Comparison of ENCODE assay signal across 39 cellular contexts in genomic region chr7:92982928-92983327, GRCh38.
"Had no signal": no experiment of that assay in that cellular context is flagged by ENCODE, and none has a peak within 500 bp of the region (broad histone marks: within the 10 kb centered on the region; RNA-seq: fewer than 3 reads in every experiment).

No MANE protein-coding gene starts in this region.

- H3K9me3 ChIP-seq: adrenal gland, body of pancreas had no signal

- DNase-seq: activated effector memory CD4-positive, alpha-beta T cell treated with anti-CD3 and anti-CD28 coated beads, Interleukin-2, amount 50 U/mL, for 16 hours; activated effector memory CD4-positive, alpha-beta T cell treated with Interleukin-2 at 50 U/mL for 16 hours; activated gamma-delta T cell; activated gamma-delta T cell treated with Interleukin-2 at 50 U/mL for 16 hours; activated naive CD4-positive, alpha-beta T cell treated with anti-CD3 and anti-CD28 coated beads for 36 hours; activated naive CD4-positive, alpha-beta T cell treated with anti-CD3 and anti-CD28 coated beads, Interleukin-2, amount 10 ng/mL, durations not matched to agents 7 days and 5 days; activated naive CD4-positive, alpha-beta T cell treated with anti-CD3 and anti-CD28 coated beads, Interleukin-2, amount 50 U/mL, for 16 hours; activated naive CD4-positive, alpha-beta T cell treated with Interleukin-2 at 50 U/mL for 16 hours; activated naive CD8-positive, alpha-beta T cell treated with anti-CD3 and anti-CD28 coated beads for 36 hours; activated naive CD8-positive, alpha-beta T cell treated with anti-CD3 and anti-CD28 coated beads, Interleukin-2, amount 10 ng/mL, durations not matched to agents 7 days and 5 days; activated naive CD8-positive, alpha-beta T cell treated with anti-CD3 and anti-CD28 coated beads, Interleukin-2, amount 50 U/mL, for 24 hours; activated T-cell treated with anti-CD3 and anti-CD28 coated beads, Interleukin-2, amount 50 U/mL, for 24 hours; activated T-cell treated with anti-CD3 and anti-CD28 coated beads, Interleukin-2, amount 50 U/mL, for 4 hours; activated T-cell treated with anti-CD3 and anti-CD28 coated beads, Interleukin-2, amount 50 U/mL, for 48 hours; activated T-cell treated with anti-CD3 and anti-CD28 coated beads, Interleukin-2, amount 50 U/mL, for 72 hours; adrenal gland; amniotic stem cell; amygdala; anterior cingulate cortex; aorta; body of pancreas; brain microvascular endothelial cell; caudate nucleus; central memory CD4-positive, alpha-beta T cell; cerebellar nuclear complex had no signal

- H3K27ac ChIP-seq: adrenal gland, ascending aorta, body of pancreas, brain microvascular endothelial cell, breast epithelium, cardiac muscle cell had no signal

- FAIRE-seq: astrocyte, bronchial epithelial cell, colon had no signal

- H3K36me3 ChIP-seq: adrenal gland, ascending aorta, brain microvascular endothelial cell, breast epithelium, cardiac muscle cell had no signal

- ATAC-seq: activated naive CD4-positive, alpha-beta T cell treated with anti-CD3 and anti-CD28 coated beads, Interleukin-2, amount 50 U/mL, for 72 hours; activated naive CD8-positive, alpha-beta T cell treated with anti-CD3 and anti-CD28 coated beads, Interleukin-2, amount 50 U/mL, for 24 hours; activated T-cell treated with anti-CD3 and anti-CD28 coated beads, Interleukin-2, amount 50 U/mL, for 4 hours; activated T-cell treated with anti-CD3 and anti-CD28 coated beads, Interleukin-2, amount 50 U/mL, for 72 hours; activated T-helper 17 cell treated with anti-CD3 and anti-CD28 coated beads, Interleukin-2, amount 50 U/mL, for 72 hours; body of pancreas had no signal

- H3K27me3 Mint-ChIP-seq: activated naive CD8-positive, alpha-beta T cell; activated naive CD8-positive, alpha-beta T cell treated with anti-CD3 and anti-CD28 coated beads, Interleukin-2, amount 50 U/mL, for 24 hours; brain; central memory CD8-positive, alpha-beta T cell had no signal

- H3K4me1 ChIP-seq: adrenal gland, ascending aorta, body of pancreas, breast epithelium had no signal

- H3K4me1 Mint-ChIP-seq: activated naive CD4-positive, alpha-beta T cell treated with anti-CD3 and anti-CD28 coated beads, Interleukin-2, amount 10 ng/mL, durations not matched to agents 7 days and 5 days; activated naive CD4-positive, alpha-beta T cell treated with anti-CD3 and anti-CD28 coated beads, Interleukin-2, amount 50 U/mL, for 24 hours; activated naive CD8-positive, alpha-beta T cell treated with anti-CD3 and anti-CD28 coated beads for 36 hours; activated naive CD8-positive, alpha-beta T cell treated with anti-CD3 and anti-CD28 coated beads, Interleukin-2, amount 10 ng/mL, durations not matched to agents 7 days and 5 days; activated naive CD8-positive, alpha-beta T cell treated with anti-CD3 and anti-CD28 coated beads, Interleukin-2, amount 50 U/mL, for 24 hours; activated T-helper 17 cell treated with anti-CD3 and anti-CD28 coated beads, Interleukin-2, amount 50 U/mL, for 72 hours; central memory CD8-positive, alpha-beta T cell had no signal

- H3K27me3 ChIP-seq: adrenal gland, ascending aorta, body of pancreas, brain microvascular endothelial cell, breast epithelium, cardiac muscle cell had no signal

- H3K36me3 Mint-ChIP-seq: activated naive CD4-positive, alpha-beta T cell treated with anti-CD3 and anti-CD28 coated beads, Interleukin-2, amount 10 ng/mL, durations not matched to agents 7 days and 5 days; brain had no signal

- H3K27ac Mint-ChIP-seq: activated naive CD4-positive, alpha-beta T cell treated with anti-CD3 and anti-CD28 coated beads for 36 hours; activated naive CD4-positive, alpha-beta T cell treated with anti-CD3 and anti-CD28 coated beads, Interleukin-2, amount 10 ng/mL, durations not matched to agents 7 days and 5 days; activated naive CD4-positive, alpha-beta T cell treated with anti-CD3 and anti-CD28 coated beads, Interleukin-2, amount 50 U/mL, for 24 hours; activated naive CD4-positive, alpha-beta T cell treated with anti-CD3 and anti-CD28 coated beads, Interleukin-2, amount 50 U/mL, for 72 hours; activated naive CD8-positive, alpha-beta T cell; activated naive CD8-positive, alpha-beta T cell treated with anti-CD3 and anti-CD28 coated beads for 36 hours; activated naive CD8-positive, alpha-beta T cell treated with anti-CD3 and anti-CD28 coated beads, Interleukin-2, amount 10 ng/mL, durations not matched to agents 7 days and 5 days; activated naive CD8-positive, alpha-beta T cell treated with anti-CD3 and anti-CD28 coated beads, Interleukin-2, amount 50 U/mL, for 24 hours; activated T-cell treated with anti-CD3 and anti-CD28 coated beads, Interleukin-2, amount 50 U/mL, for 24 hours; activated T-cell treated with anti-CD3 and anti-CD28 coated beads, Interleukin-2, amount 50 U/mL, for 72 hours; activated T-helper 1 cell treated with anti-CD3 and anti-CD28 coated beads, Interleukin-12 subunit alpha, Interleukin-12 subunit beta, Interleukin-2, Interleukin-4 antibody, amounts not matched to agents 30 ng/mL and 10 ng/mL and 1 ng/mL, durations not matched to agents 14 hours and 24 hours and 36 hours; activated T-helper 17 cell treated with anti-CD3 and anti-CD28 coated beads, Interleukin-2, amount 50 U/mL, for 72 hours; activated T-helper 2 cell treated with anti-CD3 and anti-CD28 coated beads, Interferon-gamma antibody, Interleukin-2, Interleukin-4, amounts not matched to agents 10 μg/mL and 5 μg/mL and 100 μg/mL, durations not matched to agents 14 hours and 24 hours and 36 hours; brain had no signal

- H3K4me3 ChIP-seq: adrenal gland, ascending aorta, body of pancreas, breast epithelium, cardiac muscle cell had no signal

- H3K4me3 Mint-ChIP-seq: activated naive CD4-positive, alpha-beta T cell treated with anti-CD3 and anti-CD28 coated beads for 36 hours; activated naive CD4-positive, alpha-beta T cell treated with anti-CD3 and anti-CD28 coated beads, Interleukin-2, amount 10 ng/mL, durations not matched to agents 7 days and 5 days; activated naive CD4-positive, alpha-beta T cell treated with anti-CD3 and anti-CD28 coated beads, Interleukin-2, amount 50 U/mL, for 24 hours; activated naive CD8-positive, alpha-beta T cell; activated naive CD8-positive, alpha-beta T cell treated with anti-CD3 and anti-CD28 coated beads for 36 hours; activated naive CD8-positive, alpha-beta T cell treated with anti-CD3 and anti-CD28 coated beads, Interleukin-2, amount 10 ng/mL, durations not matched to agents 7 days and 5 days; activated naive CD8-positive, alpha-beta T cell treated with anti-CD3 and anti-CD28 coated beads, Interleukin-2, amount 50 U/mL, for 24 hours; activated T-cell treated with anti-CD3 and anti-CD28 coated beads, Interleukin-2, amount 50 U/mL, for 24 hours; activated T-cell treated with anti-CD3 and anti-CD28 coated beads, Interleukin-2, amount 50 U/mL, for 4 hours; activated T-cell treated with anti-CD3 and anti-CD28 coated beads, Interleukin-2, amount 50 U/mL, for 72 hours; activated T-helper 1 cell treated with anti-CD3 and anti-CD28 coated beads, Interleukin-12 subunit alpha, Interleukin-12 subunit beta, Interleukin-2, Interleukin-4 antibody, amounts not matched to agents 30 ng/mL and 10 ng/mL and 1 ng/mL, durations not matched to agents 14 hours and 24 hours and 36 hours; activated T-helper 17 cell treated with anti-CD3 and anti-CD28 coated beads, Interleukin-2, amount 50 U/mL, for 72 hours; brain; central memory CD8-positive, alpha-beta T cell had no signal
